In the genomic region with DNA sequence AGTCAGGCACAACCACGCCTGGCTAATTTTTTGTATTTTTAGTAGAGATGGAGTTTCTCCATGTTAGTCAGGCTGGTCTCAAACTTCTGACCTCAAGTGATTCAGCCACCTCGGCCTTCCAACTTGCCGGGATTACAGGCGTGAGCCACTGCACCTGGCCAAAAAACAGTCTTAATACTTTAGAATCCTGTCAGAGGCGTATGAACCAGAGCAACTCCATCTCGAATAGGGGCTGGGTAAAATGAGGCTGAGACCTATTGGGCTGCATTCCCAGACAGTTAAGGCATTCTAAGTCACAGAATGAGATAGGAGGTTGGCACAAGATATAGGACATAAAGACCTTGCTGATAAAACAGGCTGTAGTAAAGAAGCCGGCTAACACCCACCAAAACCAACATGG, we compare ENCODE assay signal across 1 cellular context. TPM values are rescaled to one million over a fixed set of nuclear protein-coding genes. Genes with fewer than 3 reads are reported as not detected.
"Had no signal": no experiment of that assay in that cellular context is flagged by ENCODE, and none has a peak within 500 bp of the region (broad histone marks: within the 10 kb centered on the region; RNA-seq: fewer than 3 reads in every experiment).

No MANE protein-coding gene starts in this region.

RNA-seq across cellular contexts. Expression of a gene that starts 3.0 kb away (rescaled TPM):
- total RNA-seq: bronchial epithelial cell had no signal
